ENCODE assay signal across 14 cellular contexts in the genomic region with DNA sequence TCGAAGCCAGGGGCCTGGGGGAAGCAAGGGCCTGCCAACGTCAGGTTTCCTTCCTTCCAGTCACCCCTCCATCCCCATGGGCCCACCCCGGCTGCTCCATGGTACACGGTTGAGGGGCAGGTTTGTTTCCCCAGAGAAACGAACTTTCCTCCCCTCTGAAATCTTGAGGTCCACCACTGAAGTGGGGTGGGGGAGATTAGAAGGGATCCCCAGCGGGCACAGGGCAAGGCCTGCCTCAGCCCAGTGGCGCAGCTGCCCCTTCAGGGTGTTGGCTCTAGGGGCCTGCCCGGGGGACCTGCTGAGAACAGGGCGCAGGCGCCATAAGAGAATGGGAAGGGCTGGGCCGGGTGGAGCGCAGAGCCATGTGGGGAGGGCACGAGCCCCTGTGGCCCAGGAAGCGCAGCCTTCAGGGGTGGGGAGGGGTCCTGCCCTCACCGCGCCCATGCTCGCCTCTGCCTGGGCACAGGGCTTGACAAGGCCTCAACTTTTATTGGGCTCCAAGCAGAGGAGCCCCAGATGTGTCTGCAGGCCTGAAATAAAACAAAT. TPM values are rescaled to one million over a fixed set of nuclear protein-coding genes. Genes with fewer than 3 reads are reported as not detected.
DNase-seq lines count a peak whose midpoint lies in the region; ATAC-seq, FAIRE-seq and TF ChIP-seq lines count a peak whose summit lies in the region.
"Had no signal": no experiment of that assay in that cellular context is flagged by ENCODE, and none has a peak within 500 bp of the region (broad histone marks: within the 10 kb centered on the region; RNA-seq: fewer than 3 reads in every experiment).

No MANE protein-coding gene starts in this region.

- H3K9ac ChIP-seq in rectal smooth muscle tissue (ENCODE audit: low read length) = no peak overlapping the region

- no peaks in the 10 kb centered on the region for H3K9me3 Mint-ChIP-seq in stimulated activated naive CD8-positive, alpha-beta T cell treated with anti-CD3 and anti-CD28 coated beads, Interleukin-15, amount 100 ng/mL, for 72 hours

- H3K36me3 ChIP-seq in right atrium auricular region (no peaks in the 10 kb centered on the region), rectal smooth muscle tissue (ENCODE audit: control insufficient read depth, insufficient read depth, low read length) (no peaks in the 10 kb centered on the region), BE2C (peaks cover 16% of the 10 kb centered on the region)

- no peak for TF ChIP-seq CTCF in right atrium auricular region (IDR thresholded peaks at IDR 0.05)
- TF ChIP-seq CTCF in BE2C (IDR thresholded peaks at IDR 0.05; ENCODE audit: low read depth, low read length) = no peak

- H3K27ac Mint-ChIP-seq in stimulated activated naive CD8-positive, alpha-beta T cell treated with anti-CD3 and anti-CD28 coated beads, Interleukin-15, amount 100 ng/mL, for 72 hours = no peak overlapping the region

- no peak for DNase-seq in stimulated activated naive CD8-positive, alpha-beta T cell treated with anti-CD3 and anti-CD28 coated beads, Interleukin-15, amount 100 ng/mL, for 72 hours
- DNase-seq in stimulated activated naive CD8-positive, alpha-beta T cell treated with anti-CD3 and anti-CD28 coated beads, Interleukin-15, Interleukin-2, amounts not matched to agents 100 U/mL and 50 U/mL, for 24 hours = no peak
- no peak for DNase-seq in right atrium auricular region (ENCODE audit: low spot score)
- no peak for DNase-seq in Ammon's horn (ENCODE audit: low spot score)
- DNase-seq in BE2C = no peak
- DNase-seq in RCC 7860 (ENCODE audit: low spot score) = no peak
- DNase-seq: activated CD4-positive, alpha-beta T cell treated with anti-CD3 and anti-CD28 coated beads for 1 hour; activated T-cell treated with anti-CD3 and anti-CD28 coated beads for 4 hours; NCI-H2081 treated with DMSO at 0.1 percent for 48 hours; T-helper 1 cell had no signal

- no peaks in the 10 kb centered on the region for H3K27me3 ChIP-seq in right atrium auricular region
- no peaks in the 10 kb centered on the region for H3K27me3 ChIP-seq in rectal smooth muscle tissue (ENCODE audit: control insufficient read depth, insufficient read depth, low read length)
- H3K27me3 ChIP-seq in BE2C = no peaks in the 10 kb centered on the region

- no peaks in the 10 kb centered on the region for H3K27me3 Mint-ChIP-seq in stimulated activated naive CD8-positive, alpha-beta T cell treated with anti-CD3 and anti-CD28 coated beads, Interleukin-15, amount 100 ng/mL, for 72 hours

- FAIRE-seq in RCC 7860 (lab: Jason Lieb, UNC) = no peak

- H3K4me1 ChIP-seq in right atrium auricular region (peaks cover 0 to 83% of the 10 kb centered on the region in 2 donors), rectal smooth muscle tissue (ENCODE audit: control insufficient read depth, insufficient read depth, low read length) (peaks cover 26% of the 10 kb centered on the region), BE2C (peaks cover 23% of the 10 kb centered on the region)

- H3K9me3 ChIP-seq in right atrium auricular region = no peaks in the 10 kb centered on the region
- no peaks in the 10 kb centered on the region for H3K9me3 ChIP-seq in BE2C
- H3K9me3 ChIP-seq: thoracic aorta had no signal

- no peaks in the 10 kb centered on the region for H3K4me1 Mint-ChIP-seq in stimulated activated naive CD8-positive, alpha-beta T cell treated with anti-CD3 and anti-CD28 coated beads, Interleukin-15, amount 100 ng/mL, for 72 hours

- H3K27ac ChIP-seq in right atrium auricular region (peak overlapping the region; percentile 57 to 61), rectal smooth muscle tissue (ENCODE audit: low read depth, low read length) (peak overlapping the region; percentile 73)

- no peak overlapping the region for H3K4me3 ChIP-seq in right atrium auricular region
- no peak overlapping the region for H3K4me3 ChIP-seq in rectal smooth muscle tissue (ENCODE audit: low read length)
- no peak overlapping the region for H3K4me3 ChIP-seq in BE2C (ENCODE audit: low read depth, low read length)
- H3K4me3 ChIP-seq: thoracic aorta had no signal

- ATAC-seq in stimulated activated naive CD8-positive, alpha-beta T cell treated with anti-CD3 and anti-CD28 coated beads, Interleukin-15, amount 100 ng/mL, for 72 hours = peak; percentile 19
- ATAC-seq in stimulated activated naive CD8-positive, alpha-beta T cell treated with anti-CD3 and anti-CD28 coated beads, Interleukin-15, Interleukin-2, amounts not matched to agents 100 U/mL and 50 U/mL, for 24 hours = no peak
- no peak for ATAC-seq in HG03469 (IDR thresholded peaks at IDR 0.05; ENCODE audit: unreplicated experiment)
- ATAC-seq: HCT116 had no signal

- H3K4me3 Mint-ChIP-seq in stimulated activated naive CD8-positive, alpha-beta T cell treated with anti-CD3 and anti-CD28 coated beads, Interleukin-15, amount 100 ng/mL, for 72 hours = no peak overlapping the region

RNA-seq across cellular contexts. Expression of gene CEBPG, which starts 16.1 kb away (rescaled TPM):
- total RNA-seq in right atrium auricular region = 10 to 100 TPM; 12.9 to 15.2 TPM
- polyA plus RNA-seq in BE2C (2012; ENCODE audit: insufficient read depth, insufficient read length, low read depth) = 93.6 TPM
